In the genomic region with DNA sequence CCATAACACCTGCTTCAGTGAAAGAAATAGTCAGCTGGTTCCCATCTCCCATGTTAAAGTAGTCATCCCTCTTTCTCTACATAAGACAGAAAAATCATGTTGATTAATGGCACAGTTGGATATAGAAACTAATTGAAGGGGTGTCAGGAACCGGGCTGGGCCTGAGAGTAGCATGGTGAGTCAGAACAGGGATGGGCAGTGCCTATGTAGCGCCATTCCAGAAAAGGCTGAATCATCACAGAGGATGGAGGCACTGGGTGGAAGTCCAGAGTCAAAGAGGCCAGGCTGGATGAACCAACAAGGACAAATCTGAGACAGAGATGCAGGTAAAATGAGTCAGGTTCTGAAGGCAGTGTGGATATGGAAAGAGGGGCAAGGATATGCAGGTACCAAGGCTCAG, we compare ENCODE assay signal across 23 cellular contexts.
A peak's percentile ranks its signal among the peaks of the same experiment; 100 is the strongest.
DNase-seq lines count a peak whose midpoint lies in the region; ATAC-seq and TF ChIP-seq lines count a peak whose summit lies in the region.
"Had no signal": no experiment of that assay in that cellular context is flagged by ENCODE, and none has a peak within 500 bp of the region (broad histone marks: within the 10 kb centered on the region; RNA-seq: fewer than 3 reads in every experiment).

No MANE protein-coding gene starts in this region.

- H3K9me3 ChIP-seq in MG63 (no peaks in the 10 kb centered on the region), mucosa of descending colon (no peaks in the 10 kb centered on the region)
- H3K9me3 ChIP-seq: Caco-2, Peyer's patch, SJSA1 had no signal

- DNase-seq in EL (peak; percentile 1), MG63 (peak; percentile 9), mucosa of descending colon (no peak), HFFc6 (no peak)
- DNase-seq in activated CD4-positive, alpha-beta T cell treated with anti-CD3 and anti-CD28 coated beads for 4 hours = no peak
- DNase-seq: Caco-2; CD8-positive, alpha-beta T cell; H9; Kasumi-1; MM.1S; NCI-H2171; NCI-H226; NCI-H510A; NCI-H69; Peyer's patch; T-cell had no signal

- H3K27ac ChIP-seq in VCaP = 0 out of 2 replicates have a peak overlapping the region, but pooled peaks have one; percentile 22
- H3K27ac ChIP-seq: C4-2B, Peyer's patch, SJSA1 had no signal

- H3K27me3 Mint-ChIP-seq in HFFc6 (ENCODE audit: insufficient read depth) = no peaks in the 10 kb centered on the region; the same call in 1 of the 2 replicates
- H3K27me3 Mint-ChIP-seq: T-cell had no signal

- H3K27ac Mint-ChIP-seq in HFFc6 = no peak overlapping the region
- H3K27ac Mint-ChIP-seq: CD8-positive, alpha-beta T cell; GM23338; H9; T-cell had no signal

- no peak overlapping the region for H3K4me3 Mint-ChIP-seq in HFFc6
- H3K4me3 Mint-ChIP-seq: CD8-positive, alpha-beta T cell; GM23338; H9; T-cell had no signal

- intact Hi-C loops in mucosa of descending colon (cut with DNase I, micrococcal nuclease) = no loop called here

- no peaks in the 10 kb centered on the region for H3K36me3 ChIP-seq in MG63
- no peaks in the 10 kb centered on the region for H3K36me3 ChIP-seq in mucosa of descending colon (ENCODE audit: low read depth)
- H3K36me3 ChIP-seq: Peyer's patch, SJSA1 had no signal

- H3K4me1 ChIP-seq in mucosa of descending colon (ENCODE audit: low read depth) = no peaks in the 10 kb centered on the region
- H3K4me1 ChIP-seq: Caco-2, Peyer's patch, SJSA1 had no signal

- H3K36me3 Mint-ChIP-seq in HFFc6 (ENCODE audit: low read depth) = no peaks in the 10 kb centered on the region
- H3K36me3 Mint-ChIP-seq: CD8-positive, alpha-beta T cell; T-cell had no signal

- no peaks in the 10 kb centered on the region for H3K4me1 Mint-ChIP-seq in HFFc6 (ENCODE audit: low read depth)
- H3K4me1 Mint-ChIP-seq: GM23338, H9, T-cell had no signal

- TF ChIP-seq CTCF in VCaP (conservative IDR thresholded peaks at IDR 0.05) (no peak), mucosa of descending colon (IDR thresholded peaks at IDR 0.05) (no peak), HFFc6 (IDR thresholded peaks at IDR 0.05) (no peak)

- ATAC-seq in mucosa of descending colon (peak; percentile 79), GM18870 (IDR thresholded peaks at IDR 0.05; ENCODE audit: unreplicated experiment) (no peak)
- ATAC-seq: CD8-positive, alpha-beta T cell; GM23338; K562; Right ventricle myocardium inferior; T-cell had no signal

- peaks cover 29% of the 10 kb centered on the region for H3K9me3 Mint-ChIP-seq in HFFc6
- H3K9me3 Mint-ChIP-seq: CD8-positive, alpha-beta T cell; GM23338 had no signal

- H3K27me3 ChIP-seq in MG63 = no peaks in the 10 kb centered on the region
- H3K27me3 ChIP-seq: Peyer's patch, SJSA1 had no signal

- H3K4me3 ChIP-seq in MG63 (no peak overlapping the region), mucosa of descending colon (no peak overlapping the region)
- H3K4me3 ChIP-seq: GM23338, K562, Peyer's patch, SJSA1 had no signal

Comparison
In these comparisons a context has a peak if more than half of its experiments do, and no peak if none do; other contexts are left out.
1. DNase-seq: peak in EL (single experiment) and MG63 (single experiment); none in mucosa of descending colon (0 of 3), HFFc6 (single experiment) and activated CD4-positive, alpha-beta T cell treated with anti-CD3 and anti-CD28 coated beads for 4 hours (0 of 2).